10 cellular contexts compared by ENCODE assay signal in the genomic region with DNA sequence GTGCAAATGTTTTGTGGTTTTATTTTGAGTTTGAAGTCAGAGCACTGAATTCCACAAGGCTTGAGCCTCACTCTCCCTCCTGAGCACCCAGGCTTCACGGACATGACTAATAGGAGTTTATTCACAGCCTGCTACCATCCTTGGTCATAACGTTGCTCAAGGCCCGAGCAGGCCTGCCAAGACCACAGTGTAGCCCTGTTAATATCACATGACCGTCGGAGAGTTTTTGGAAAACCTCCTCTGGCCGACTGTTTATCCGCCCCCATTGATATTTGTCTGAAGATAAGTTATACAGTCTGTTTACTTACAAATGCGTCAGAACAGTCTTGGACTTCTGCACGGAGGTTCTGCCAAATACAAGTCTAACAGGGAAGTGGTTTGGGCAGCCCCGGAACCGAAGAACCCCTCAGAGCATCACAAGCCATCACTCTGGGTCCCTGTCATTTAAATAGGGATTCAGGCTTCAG.
DNase-seq lines count a peak whose midpoint lies in the region; ATAC-seq lines count a peak whose summit lies in the region.
"Had no signal": no experiment of that assay in that cellular context is flagged by ENCODE, and none has a peak within 500 bp of the region (broad histone marks: within the 10 kb centered on the region; RNA-seq: fewer than 3 reads in every experiment).

No MANE protein-coding gene starts in this region.

- no peaks in the 10 kb centered on the region for H3K4me1 Mint-ChIP-seq in activated CD8-positive, alpha-beta T cell treated with anti-CD3 and anti-CD28 coated beads, Interleukin-2, amount 10 ng/mL, durations not matched to agents 7 days and 5 days (ENCODE audit: low read depth)

- H3K27me3 Mint-ChIP-seq in activated CD8-positive, alpha-beta T cell treated with anti-CD3 and anti-CD28 coated beads, Interleukin-2, amount 10 ng/mL, durations not matched to agents 7 days and 5 days (ENCODE audit: low read depth), result peaks cover 42% of the 10 kb centered on the region

- POLR2A ChIA-PET in activated CD8-positive, alpha-beta T cell treated with anti-CD3 and anti-CD28 coated beads, Interleukin-2, amount 10 ng/mL, durations not matched to agents 7 days and 5 days (lab: Charles Lee), result no interaction called here

- intact Hi-C loops in left ventricle myocardium superior (cut with micrococcal nuclease) (no loop called here), sciatic nerve (cut with DNase I) (no loop called here)

- no peaks in the 10 kb centered on the region for H3K9me3 Mint-ChIP-seq in activated CD8-positive, alpha-beta T cell treated with anti-CD3 and anti-CD28 coated beads, Interleukin-2, amount 10 ng/mL, durations not matched to agents 7 days and 5 days (ENCODE audit: insufficient read depth)
- H3K9me3 Mint-ChIP-seq: WTC11 had no signal

- no peak overlapping the region for H3K4me3 Mint-ChIP-seq in activated CD8-positive, alpha-beta T cell treated with anti-CD3 and anti-CD28 coated beads, Interleukin-2, amount 10 ng/mL, durations not matched to agents 7 days and 5 days
- H3K4me3 Mint-ChIP-seq: WTC11 had no signal

- no peak overlapping the region for H3K27ac Mint-ChIP-seq in activated CD8-positive, alpha-beta T cell treated with anti-CD3 and anti-CD28 coated beads, Interleukin-2, amount 10 ng/mL, durations not matched to agents 7 days and 5 days

- ATAC-seq in left ventricle myocardium superior, result peak; percentile 93
- peak; percentile 95 for ATAC-seq in sciatic nerve
- no peak for ATAC-seq in activated CD8-positive, alpha-beta T cell treated with anti-CD3 and anti-CD28 coated beads, Interleukin-2, amount 10 ng/mL, durations not matched to agents 7 days and 5 days
- ATAC-seq: WTC11 had no signal

- CTCF ChIA-PET in activated CD8-positive, alpha-beta T cell treated with anti-CD3 and anti-CD28 coated beads, Interleukin-2, amount 10 ng/mL, durations not matched to agents 7 days and 5 days (lab: Charles Lee), result no interaction called here

- DNase-seq in COLO829 (ENCODE audit: low spot score) (peak; percentile 86), left ventricle myocardium superior (peak; percentile 91), sciatic nerve (ENCODE audit: low spot score) (peak; percentile 89), activated gamma-delta T cell treated with Interleukin-2 at 50 U/mL for 16 hours (no peak)
- DNase-seq in effector CD4-positive, alpha-beta T cell, result no peak
- DNase-seq in activated CD8-positive, alpha-beta memory T cell treated with anti-CD3 and anti-CD28 coated beads, Interleukin-2, amount 50 U/mL, for 4 hours, result no peak
- DNase-seq in activated CD8-positive, alpha-beta T cell treated with anti-CD3 and anti-CD28 coated beads, Interleukin-2, amount 10 ng/mL, durations not matched to agents 7 days and 5 days, result no peak
- DNase-seq: MV-4-11 had no signal

- H3K27ac ChIP-seq in angular gyrus (ENCODE audit: low read depth, low read length), result peak overlapping the region; percentile 42

- no peaks in the 10 kb centered on the region for H3K36me3 Mint-ChIP-seq in activated CD8-positive, alpha-beta T cell treated with anti-CD3 and anti-CD28 coated beads, Interleukin-2, amount 10 ng/mL, durations not matched to agents 7 days and 5 days (ENCODE audit: low read depth)
- H3K36me3 Mint-ChIP-seq: WTC11 had no signal

Comparison
In these comparisons a context has a peak if more than half of its experiments do, and no peak if none do; other contexts are left out.
1. DNase-seq: peak in COLO829 (single experiment), left ventricle myocardium superior (single experiment) and sciatic nerve (single experiment); none in effector CD4-positive, alpha-beta T cell (single experiment), activated gamma-delta T cell treated with Interleukin-2 at 50 U/mL for 16 hours (single experiment), activated CD8-positive, alpha-beta memory T cell treated with anti-CD3 and anti-CD28 coated beads, Interleukin-2, amount 50 U/mL, for 4 hours (single experiment) and activated CD8-positive, alpha-beta T cell treated with anti-CD3 and anti-CD28 coated beads, Interleukin-2, amount 10 ng/mL, durations not matched to agents 7 days and 5 days (single experiment).